1 cellular context compared by ENCODE assay signal in genomic region chr5:112706446-112707016, GRCh38.
TF ChIP-seq lines count a peak whose summit lies in the region.

No MANE protein-coding gene starts in this region.

TF ChIP-seq in K562, 482 proteins besides CTCF, POLR2A, EP300 and RAD21 (continued from another document):
- TF ChIP-seq, protein P1, sequence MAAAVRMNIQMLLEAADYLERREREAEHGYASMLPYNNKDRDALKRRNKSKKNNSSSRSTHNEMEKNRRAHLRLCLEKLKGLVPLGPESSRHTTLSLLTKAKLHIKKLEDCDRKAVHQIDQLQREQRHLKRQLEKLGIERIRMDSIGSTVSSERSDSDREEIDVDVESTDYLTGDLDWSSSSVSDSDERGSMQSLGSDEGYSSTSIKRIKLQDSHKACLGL (CRISPR knock-in tag; IDR thresholded peaks at IDR 0.05; ENCODE audit: borderline replicate concordance, poor library complexity, severe bottlenecking): no peak
